8 cellular contexts compared by ENCODE assay signal in genomic region chr18:23871410-23871809, GRCh38.
DNase-seq lines count a peak whose midpoint lies in the region; ATAC-seq, FAIRE-seq and TF ChIP-seq lines count a peak whose summit lies in the region.

No MANE protein-coding gene starts in this region.

- H3K4me1 Mint-ChIP-seq in Calu3 (ENCODE audit: low read depth, unreplicated experiment), result peaks cover 52% of the 10 kb centered on the region
- H3K4me1 Mint-ChIP-seq in GM23338, result peaks cover 22% of the 10 kb centered on the region
- H3K4me1 Mint-ChIP-seq in type B pancreatic cell (ENCODE audit: unreplicated experiment), result peaks cover 16% of the 10 kb centered on the region
- peaks cover 11% of the 10 kb centered on the region for H3K4me1 Mint-ChIP-seq in CD14-positive monocyte

- TF ChIP-seq RAD21 in HepG2 (CRISPR knock-in tag; IDR thresholded peaks at IDR 0.05), result no peak

- DNase-seq in Calu3 (peak; percentile 52), GM23338 (ENCODE audit: low spot score) (peak; percentile 13), NCI-H345 (lab: John Stamatoyannopoulos, UW) (peak; percentile 80), activated T-cell treated with anti-CD3 and anti-CD28 coated beads for 24 hours (ENCODE audit: low read depth) (peak; percentile 32), HepG2 (ENCODE audit: low spot score) (no peak), type B pancreatic cell (ENCODE audit: extremely low spot score, unreplicated experiment) (peak; percentile 50), NCI-H1694 (lab: John Stamatoyannopoulos, UW) (no peak), CD14-positive monocyte (ENCODE audit: low spot score) (no peak)

- peak; percentile 48 for ATAC-seq in GM23338
- ATAC-seq in HepG2, result peak; percentile 60; the same call in 2 of the 3 replicates

- intact Hi-C loops in Calu3 (cut with micrococcal nuclease; ENCODE audit: unreplicated experiment) (no loop called here), HepG2 (cut with micrococcal nuclease; ENCODE audit: unreplicated experiment) (no loop called here), CD14-positive monocyte (cut with micrococcal nuclease) (no loop called here)

- H3K9ac ChIP-seq in HepG2 (ENCODE audit: insufficient read depth, low read depth, low read length), result no peak overlapping the region

- BruUV-seq in Calu3 (replicated peaks; lab: Mats Ljungman, UMichigan) (no TSS peak), HepG2 (replicated peaks; lab: Mats Ljungman, UMichigan) (no TSS peak)

- H3K27me3 ChIP-seq in GM23338 (ENCODE audit: insufficient read depth), result no peaks in the 10 kb centered on the region
- no peaks in the 10 kb centered on the region; a peak in 1 of 5 replicates for H3K27me3 ChIP-seq in HepG2 (ENCODE audit: control insufficient read depth in 1 of 2, insufficient read depth in 2 of 2, low read length in 2 of 2)

- H3K4me1 ChIP-seq in GM23338 (ENCODE audit: insufficient read depth) (peaks cover 16% of the 10 kb centered on the region; the same call in 1 of the 2 replicates), HepG2 (ENCODE audit: insufficient read depth, low read length) (peaks cover 22% of the 10 kb centered on the region)

- TF ChIP-seq EP300 in HepG2 (IDR thresholded peaks at IDR 0.05; ENCODE audit: low read depth in 2 of 2, low read length in 2 of 2), result no peak
- no peak for TF ChIP-seq EP300 in HepG2 (CRISPR knock-in tag; IDR thresholded peaks at IDR 0.05; ENCODE audit: borderline replicate concordance)

- POLR2A ChIA-PET in HepG2 (lab: Yijun Ruan, JAX), result interaction anchor here (1.1 to 2.2 kb wide), 2 partner anchors 12 to 180 kb away, joined by 3 to 10 read pairs; no protein-coding TSS in a partner anchor

- peaks cover 43% of the 10 kb centered on the region for H3K36me3 Mint-ChIP-seq in Calu3 (ENCODE audit: insufficient read depth, unreplicated experiment)
- no peaks in the 10 kb centered on the region for H3K36me3 Mint-ChIP-seq in GM23338 (ENCODE audit: low read depth)
- H3K36me3 Mint-ChIP-seq in type B pancreatic cell, result no peaks in the 10 kb centered on the region
- no peaks in the 10 kb centered on the region for H3K36me3 Mint-ChIP-seq in CD14-positive monocyte

- no peak for TF ChIP-seq POLR2A in HepG2 (IDR thresholded peaks at IDR 0.05; ENCODE audit: insufficient read depth in 1 of 2, low read depth in 2 of 2, low read length in 2 of 2)

- no peak for TF ChIP-seq CTCF in Calu3 (IDR thresholded peaks at IDR 0.05; ENCODE audit: unreplicated experiment)
- TF ChIP-seq CTCF in GM23338 (conservative IDR thresholded peaks at IDR 0.05; ENCODE audit: low read depth in 2 of 2), result no peak
- TF ChIP-seq CTCF in HepG2 (CRISPR knock-in tag; IDR thresholded peaks at IDR 0.05), result no peak
- TF ChIP-seq CTCF in type B pancreatic cell (conservative IDR thresholded peaks at IDR 0.05), result no peak
- TF ChIP-seq CTCF in CD14-positive monocyte (IDR thresholded peaks at IDR 0.05), result no peak

- peak overlapping the region; percentile 83 for H3K4me3 Mint-ChIP-seq in Calu3 (ENCODE audit: low read depth, unreplicated experiment)
- no peak overlapping the region for H3K4me3 Mint-ChIP-seq in GM23338
- H3K4me3 Mint-ChIP-seq in type B pancreatic cell, result no peak overlapping the region
- H3K4me3 Mint-ChIP-seq in CD14-positive monocyte, result peak overlapping the region in 1 of 2 donors; percentile 35

- H3K27ac ChIP-seq in GM23338 (ENCODE audit: low read depth), result no peak overlapping the region
- no peak overlapping the region for H3K27ac ChIP-seq in HepG2 (ENCODE audit: extremely low read length, insufficient read depth, low read length)

- H4K20me1 ChIP-seq in GM23338 (replicated peaks; ENCODE audit: insufficient read depth), result no peaks in the 10 kb centered on the region
- no peaks in the 10 kb centered on the region for H4K20me1 ChIP-seq in HepG2 (ENCODE audit: insufficient read depth, low read length)

- H3K27ac Mint-ChIP-seq in Calu3 (ENCODE audit: unreplicated experiment) (peak overlapping the region; percentile 93), GM23338 (peak overlapping the region; percentile 82), type B pancreatic cell (no peak overlapping the region), CD14-positive monocyte (no peak overlapping the region)

- CTCF ChIA-PET in Calu3 (lab: Charles Lee) (interaction anchor here (0.6 to 2.5 kb wide), 2 partner anchors 10 to 289 kb away, joined by 4 to 14 read pairs; no protein-coding TSS in a partner anchor), HepG2 (lab: Yijun Ruan, JAX; ENCODE audit: low intra/inter-chr PET ratio, low total read pairs) (no interaction called here)

- H3K27me3 Mint-ChIP-seq in Calu3 (ENCODE audit: unreplicated experiment), result no peaks in the 10 kb centered on the region
- H3K27me3 Mint-ChIP-seq in GM23338 (ENCODE audit: insufficient read depth, low read depth, poor library complexity), result no peaks in the 10 kb centered on the region
- peaks cover 20% of the 10 kb centered on the region for H3K27me3 Mint-ChIP-seq in type B pancreatic cell
- peaks cover 0 to 4% (median 2%) of the 10 kb centered on the region in 3 donors for H3K27me3 Mint-ChIP-seq in CD14-positive monocyte (ENCODE audit: low read depth in 3 of 3)

- H3K4me2 ChIP-seq in GM23338 (no peak overlapping the region), HepG2 (ENCODE audit: low read depth, low read length) (no peak overlapping the region; the same call in 1 of the 2 replicates)

- H3K36me3 ChIP-seq in GM23338 (ENCODE audit: insufficient read depth) (no peaks in the 10 kb centered on the region), HepG2 (replicated peaks in 1 of 2; ENCODE audit: control insufficient read depth in 1 of 2, insufficient read depth in 2 of 2, low read length in 2 of 2) (no peaks in the 10 kb centered on the region)

- in situ Hi-C loops in HepG2 (cut with HindIII; ENCODE audit: extremely low pct_ligation_motif_present, low pct_unique_long_range_greater_than_20kb), result no loop called here

- 0 out of 2 replicates have a peak, but pooled peaks cover 3% of the 10 kb centered on the region for H3F3A ChIP-seq in GM23338 (replicated peaks; ENCODE audit: low read depth)

- H2AFZ ChIP-seq in GM23338 (no peak overlapping the region; the same call in 1 of the 2 replicates), HepG2 (ENCODE audit: low read length) (no peak overlapping the region)

- no peak overlapping the region for H3K4me3 ChIP-seq in GM23338
- H3K4me3 ChIP-seq in HepG2 (replicated peaks in 1 of 3; ENCODE audit: insufficient read depth in 1 of 3, low read depth in 2 of 3, low read length in 3 of 3), result no peak overlapping the region

- 23% methylated on average over 5 of the region's 7 CpGs for WGBS in HepG2 (ENCODE audit: low lambda C conversion rate)

- no peaks in the 10 kb centered on the region for H3K79me2 ChIP-seq in GM23338 (replicated peaks; ENCODE audit: insufficient read depth)
- no peaks in the 10 kb centered on the region for H3K79me2 ChIP-seq in HepG2 (ENCODE audit: insufficient read depth, low read length)

- H3K9me3 Mint-ChIP-seq in Calu3 (ENCODE audit: low read depth, unreplicated experiment), result no peaks in the 10 kb centered on the region
- no peaks in the 10 kb centered on the region for H3K9me3 Mint-ChIP-seq in GM23338
- H3K9me3 Mint-ChIP-seq in type B pancreatic cell, result no peaks in the 10 kb centered on the region
- H3K9me3 Mint-ChIP-seq in CD14-positive monocyte, result peaks cover 0 to 1% (median 0%) of the 10 kb centered on the region in 7 donors

- FAIRE-seq in HepG2 (lab: Jason Lieb, UNC), result no peak

- H3K9me2 ChIP-seq in GM23338 (ENCODE audit: insufficient read depth), result no peaks in the 10 kb centered on the region

- no peaks in the 10 kb centered on the region for H3K9me3 ChIP-seq in HepG2 (ENCODE audit: low read length)

TF ChIP-seq in GM23338, 12 proteins besides CTCF, POLR2A, EP300 and RAD21 (continues in another document):
- no peak for TF ChIP-seq ETS1 (IDR thresholded peaks at IDR 0.05)

TF ChIP-seq in HepG2, 621 proteins besides CTCF, POLR2A, EP300 and RAD21 (continues in another document):
- no peak for TF ChIP-seq ZNF142 (CRISPR knock-in tag; IDR thresholded peaks at IDR 0.05)

Comparison
In these comparisons a context has a peak if more than half of its experiments do, and no peak if none do; other contexts are left out.
1. DNase-seq: peak in Calu3 (single experiment), GM23338 (single experiment), NCI-H345 (single experiment), activated T-cell treated with anti-CD3 and anti-CD28 coated beads for 24 hours (single experiment) and type B pancreatic cell (single experiment); none in HepG2 (single experiment), NCI-H1694 (single experiment) and CD14-positive monocyte (single experiment).
2. H3K27ac Mint-ChIP-seq: peak in Calu3 (single experiment) and GM23338 (single experiment); none in type B pancreatic cell (single experiment) and CD14-positive monocyte (0 of 7).